24 cellular contexts compared by ENCODE assay signal in the genomic region with DNA sequence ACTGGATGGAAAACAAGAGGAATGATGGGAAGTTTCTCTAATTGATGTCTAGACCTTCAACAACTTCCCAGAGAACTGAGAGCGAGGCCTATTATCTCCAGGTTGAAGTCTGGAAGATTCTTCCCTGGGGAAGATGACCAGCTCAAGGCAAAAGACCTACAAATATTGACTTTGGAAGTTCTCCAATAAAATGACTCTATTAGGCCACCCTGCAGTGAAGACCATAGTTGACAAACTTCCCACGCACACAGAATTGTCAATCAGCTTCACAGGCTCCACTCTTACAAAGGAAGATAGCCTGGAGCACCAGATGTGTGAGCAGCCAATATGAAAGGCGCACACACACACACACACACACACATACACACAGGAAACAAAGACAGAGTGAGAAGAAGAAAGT.
DNase-seq lines count a peak whose midpoint lies in the region; ATAC-seq and TF ChIP-seq lines count a peak whose summit lies in the region.
"Had no signal": no experiment of that assay in that cellular context is flagged by ENCODE, and none has a peak within 500 bp of the region (broad histone marks: within the 10 kb centered on the region; RNA-seq: fewer than 3 reads in every experiment).

No MANE protein-coding gene starts in this region.

- H3K4me1 Mint-ChIP-seq in Calu3 (ENCODE audit: low read depth, unreplicated experiment), result peaks cover 28% of the 10 kb centered on the region
- H3K4me1 Mint-ChIP-seq: B cell, IgD-negative memory B cell had no signal

- no peaks in the 10 kb centered on the region for H3K27me3 Mint-ChIP-seq in Calu3 (ENCODE audit: unreplicated experiment)
- H3K27me3 Mint-ChIP-seq: B cell, type B pancreatic cell had no signal

- H3K9me3 Mint-ChIP-seq in Calu3 (ENCODE audit: low read depth, unreplicated experiment), result peaks cover 2% of the 10 kb centered on the region
- H3K9me3 Mint-ChIP-seq: effector memory CD8-positive, alpha-beta T cell; neural progenitor cell; type B pancreatic cell had no signal

- peak overlapping the region; percentile 17 for H3K27ac Mint-ChIP-seq in Calu3 (ENCODE audit: unreplicated experiment)
- H3K27ac Mint-ChIP-seq: activated CD8-positive, alpha-beta T cell treated with anti-CD3 and anti-CD28 coated beads, Interleukin-2, amount 10 ng/mL, durations not matched to agents 7 days and 5 days; B cell; effector memory CD8-positive, alpha-beta T cell; IgD-negative memory B cell; neural progenitor cell; type B pancreatic cell had no signal

- TF ChIP-seq CTCF in Calu3 (IDR thresholded peaks at IDR 0.05; ENCODE audit: unreplicated experiment), result no peak
- TF ChIP-seq CTCF in astrocyte of the spinal cord (IDR thresholded peaks at IDR 0.05; ENCODE audit: low read depth, low read length), result no peak

- intact Hi-C loops in Calu3 (cut with micrococcal nuclease; ENCODE audit: unreplicated experiment), result no loop called here

- CTCF ChIA-PET in Calu3 (lab: Charles Lee), result no interaction called here

- H3K4me3 ChIP-seq in astrocyte of the spinal cord (ENCODE audit: low read depth, low read length), result no peak overlapping the region
- H3K4me3 ChIP-seq: left lung, neural progenitor cell, Peyer's patch, psoas muscle had no signal

- in situ Hi-C loops in astrocyte of the spinal cord (cut with HindIII; ENCODE audit: low sequenced_read_pairs), result no loop called here

- DNase-seq in Calu3, result no peak
- DNase-seq in LHCN-M2 (ENCODE audit: low read depth), result peak; percentile 48
- DNase-seq in astrocyte of the spinal cord (ENCODE audit: low read depth, low spot score), result peak; percentile 87
- peak; percentile 15 to 92 for DNase-seq in lung microvascular endothelial cell (ENCODE audit: low read depth in 2 of 2)
- no peak for DNase-seq in NCI-H82 treated with DMSO at 0.1 percent for 48 hours (lab: John Stamatoyannopoulos, UW; ENCODE audit: unreplicated experiment)
- no peak for DNase-seq in AG20443 (ENCODE audit: low spot score)
- DNase-seq: activated CD8-positive, alpha-beta T cell treated with anti-CD3 and anti-CD28 coated beads, Interleukin-2, amount 10 ng/mL, durations not matched to agents 7 days and 5 days; activated naive CD4-positive, alpha-beta T cell treated with Interleukin-2 at 50 U/mL for 16 hours; activated T-cell treated with anti-CD3 and anti-CD28 coated beads, Interleukin-2, amount 50 U/mL, for 1 hour; amniotic stem cell; Caco-2; effector memory CD8-positive, alpha-beta T cell; GDM1; left lung; NCI-H1694 treated with DMSO at 0.1 percent for 48 hours; Peyer's patch; psoas muscle; T1000 had no signal

- BruUV-seq in Calu3 (replicated peaks; lab: Mats Ljungman, UMichigan), result no TSS peak

- H3K36me3 Mint-ChIP-seq in Calu3 (ENCODE audit: insufficient read depth, unreplicated experiment), result no peaks in the 10 kb centered on the region
- H3K36me3 Mint-ChIP-seq: neural progenitor cell, type B pancreatic cell had no signal

- ATAC-seq in HG02852 (IDR thresholded peaks at IDR 0.05; ENCODE audit: unreplicated experiment), result no peak
- ATAC-seq in GM18498 (IDR thresholded peaks at IDR 0.05; ENCODE audit: unreplicated experiment), result no peak
- ATAC-seq: activated CD8-positive, alpha-beta T cell treated with anti-CD3 and anti-CD28 coated beads, Interleukin-2, amount 10 ng/mL, durations not matched to agents 7 days and 5 days; effector memory CD8-positive, alpha-beta T cell; left lung; psoas muscle had no signal

- H3K4me3 Mint-ChIP-seq in Calu3 (ENCODE audit: low read depth, unreplicated experiment), result no peak overlapping the region
- H3K4me3 Mint-ChIP-seq: activated CD8-positive, alpha-beta T cell treated with anti-CD3 and anti-CD28 coated beads, Interleukin-2, amount 10 ng/mL, durations not matched to agents 7 days and 5 days; B cell; effector memory CD8-positive, alpha-beta T cell; IgD-negative memory B cell; neural progenitor cell; type B pancreatic cell had no signal

Comparison
In these comparisons a context has a peak if more than half of its experiments do, and no peak if none do; other contexts are left out.
1. DNase-seq: peak in LHCN-M2 (single experiment), astrocyte of the spinal cord (single experiment) and lung microvascular endothelial cell (2 of 2); none in Calu3 (single experiment), NCI-H82 treated with DMSO at 0.1 percent for 48 hours (single experiment) and AG20443 (single experiment).